8 cellular contexts compared by ENCODE assay signal in genomic region chr1:74652711-74653131, GRCh38. TPM values are rescaled to one million over a fixed set of nuclear protein-coding genes. Genes with fewer than 3 reads are reported as not detected.
DNase-seq lines count a peak whose midpoint lies in the region; ATAC-seq and TF ChIP-seq lines count a peak whose summit lies in the region.

No MANE protein-coding gene starts in this region.

- no peaks in the 10 kb centered on the region for H3K36me3 ChIP-seq in SJCRH30
- H3K36me3 ChIP-seq in heart left ventricle: no peaks in the 10 kb centered on the region
- no peaks in the 10 kb centered on the region for H3K36me3 ChIP-seq in left ventricle myocardium inferior

- DNase-seq in A172 (ENCODE audit: low spot score) (peak; percentile 83), SJCRH30 (peak; percentile 38 to 50), naive B cell (peak; percentile 61), heart left ventricle (no peak), left ventricle myocardium inferior (no peak)
- no peak for DNase-seq in stimulated activated naive CD4-positive, alpha-beta T cell (lab: John Stamatoyannopoulos, UW)

- H3K27me3 ChIP-seq in SJCRH30: no peaks in the 10 kb centered on the region; the same call in 1 of the 2 replicates
- no peaks in the 10 kb centered on the region for H3K27me3 ChIP-seq in heart left ventricle
- no peaks in the 10 kb centered on the region for H3K27me3 ChIP-seq in left ventricle myocardium inferior (ENCODE audit: low read depth)

- intact Hi-C loops in heart left ventricle (cut with DNase I): no loop called here
- intact Hi-C loops in left ventricle myocardium inferior (cut with micrococcal nuclease): no loop called here

- peak overlapping the region; percentile 60 to 92 (median 79) for H3K27ac Mint-ChIP-seq in naive B cell

- no peaks in the 10 kb centered on the region for H3K27me3 Mint-ChIP-seq in naive B cell

- H3K36me3 Mint-ChIP-seq in naive B cell: no peaks in the 10 kb centered on the region

- H3K4me1 ChIP-seq in SJCRH30: no peaks in the 10 kb centered on the region; the same call in 1 of the 2 replicates
- no peaks in the 10 kb centered on the region for H3K4me1 ChIP-seq in heart left ventricle
- no peaks in the 10 kb centered on the region for H3K4me1 ChIP-seq in left ventricle myocardium inferior

- no peaks in the 10 kb centered on the region for H3K9me3 ChIP-seq in SJCRH30 (replicated peaks)
- H3K9me3 ChIP-seq in heart left ventricle: no peaks in the 10 kb centered on the region
- H3K9me3 ChIP-seq in left ventricle myocardium inferior (replicated peaks): no peaks in the 10 kb centered on the region

- TF ChIP-seq CTCF in heart left ventricle (IDR thresholded peaks at IDR 0.05): no peak
- TF ChIP-seq CTCF in left ventricle myocardium inferior (IDR thresholded peaks at IDR 0.05; ENCODE audit: borderline replicate concordance): no peak

- 64 to 69% (median 65%) methylated on average over 6 to 7 of the region's 7 CpGs for WGBS in heart left ventricle, 4 donors

- H3K4me3 Mint-ChIP-seq in naive B cell: peak overlapping the region in 7 of 8 donors; percentile 16 to 65 (median 48)

- H3K4me3 ChIP-seq in SJCRH30 (no peak overlapping the region), heart left ventricle (no peak overlapping the region), left ventricle myocardium inferior (no peak overlapping the region)

- peak; percentile 97 for ATAC-seq in GM19035 (IDR thresholded peaks at IDR 0.05; ENCODE audit: unreplicated experiment)
- ATAC-seq in HG03066 (IDR thresholded peaks at IDR 0.05; ENCODE audit: low read depth, unreplicated experiment): peak; percentile 96
- ATAC-seq in naive B cell (ENCODE audit: low read depth in 2 of 2): peak; percentile 96
- ATAC-seq in heart left ventricle: no peak

- no peak overlapping the region for H3K27ac ChIP-seq in SJCRH30
- H3K27ac ChIP-seq in heart left ventricle: no peak overlapping the region
- no peak overlapping the region for H3K27ac ChIP-seq in left ventricle myocardium inferior (replicated peaks)

- H3K4me1 Mint-ChIP-seq in naive B cell: peaks cover 23 to 28% (median 26%) of the 10 kb centered on the region in 3 donors

- TF ChIP-seq POLR2A in heart left ventricle (IDR thresholded peaks at IDR 0.05): no peak

- no peaks in the 10 kb centered on the region for H3K9me3 Mint-ChIP-seq in naive B cell

RNA-seq across cellular contexts. Expression of gene ERICH3, which starts 20.9 kb away (rescaled TPM):
- total RNA-seq in A172 (2014; rRNA removed; shearing (Covaris generic)): 0.07 TPM in 1 of 2 replicates, not detected in the other
- not detected in 2 replicates for total RNA-seq in SJCRH30 (2014; rRNA removed; shearing (Covaris generic))
- polyA plus RNA-seq in naive B cell (ENCODE audit: low read depth in 6 of 6): not detected
- under 1 TPM in 1 of 9 donors, not detected in 8; 0.21 TPM for total RNA-seq in heart left ventricle
- polyA plus RNA-seq in heart left ventricle: under 1 TPM; 0.03 to 0.08 TPM
- total RNA-seq in left ventricle myocardium inferior: not detected

Comparison
In these comparisons a context has a peak if more than half of its experiments do, and no peak if none do; other contexts are left out.
1. DNase-seq: peak in A172 (single experiment), SJCRH30 (2 of 2) and naive B cell (single experiment); none in stimulated activated naive CD4-positive, alpha-beta T cell (0 of 6), heart left ventricle (0 of 5) and left ventricle myocardium inferior (single experiment).
2. ATAC-seq: peak in GM19035 (single experiment), HG03066 (single experiment) and naive B cell (2 of 2); none in heart left ventricle (0 of 4).